In the genomic region with DNA sequence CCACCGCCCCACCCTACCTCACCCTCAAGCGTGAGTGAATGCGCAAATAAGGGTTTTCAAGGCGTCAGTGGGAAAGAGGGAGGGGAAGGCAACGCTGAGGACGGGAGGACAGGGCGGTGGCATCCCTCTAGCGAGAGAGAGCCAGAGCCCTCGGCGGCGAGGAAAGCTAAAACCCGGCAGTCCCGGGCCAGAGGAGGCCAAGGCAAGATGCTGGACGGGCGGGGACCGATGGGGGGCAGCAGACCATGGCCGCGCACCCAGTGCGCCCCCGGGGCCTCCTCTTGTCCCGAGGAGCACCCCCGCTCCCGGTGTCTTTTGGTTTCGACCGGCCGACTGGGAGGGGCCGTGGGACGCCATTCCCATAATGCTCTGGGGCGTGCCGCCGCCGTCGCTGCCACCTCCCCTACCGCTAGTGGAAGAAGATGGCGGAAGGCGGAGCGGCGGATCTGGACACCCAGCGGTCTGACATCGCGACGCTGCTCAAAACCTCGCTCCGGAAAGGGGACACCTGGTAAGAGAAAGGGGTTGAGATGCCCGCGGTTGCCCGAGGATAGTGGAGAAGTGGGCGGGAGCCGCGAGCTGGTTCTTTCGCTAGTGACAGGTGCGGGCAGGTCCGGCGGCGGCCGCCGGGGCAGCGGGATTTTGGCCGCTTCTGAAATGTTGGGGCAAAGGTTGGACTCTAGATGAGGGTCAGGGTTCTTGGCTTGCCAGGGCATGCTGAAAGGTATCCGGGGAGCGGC, we compare ENCODE assay signal across 1 cellular context.
TF ChIP-seq lines count a peak whose summit lies in the region.

USP15 (plus strand) TSS at position 412 of the 740 bp plus-strand sequence; CDS start at position 423, 11 bp downstream.

TF ChIP-seq in H1, 55 proteins besides CTCF, POLR2A, EP300 and RAD21 (continues in another document):
- TF ChIP-seq JUN (IDR thresholded peaks at IDR 0.05; ENCODE audit: low read depth, low read length), result no peak
- no peak; the same call in 1 of the 2 replicates for TF ChIP-seq GTF2F1 (IDR thresholded peaks at IDR 0.05; ENCODE audit: borderline replicate concordance, low read depth, low read length)
- peak; percentile 96 for TF ChIP-seq ASH2L (IDR thresholded peaks at IDR 0.05; ENCODE audit: low read length)
- TF ChIP-seq NRF1 (IDR thresholded peaks at IDR 0.05; ENCODE audit: low read depth, low read length), result no peak
- no peak for TF ChIP-seq CTBP2 (IDR thresholded peaks at IDR 0.05; ENCODE audit: borderline replicate concordance, insufficient read depth, insufficient read length, low read length)
- peak; percentile 76; the same call in 1 of the 2 replicates for TF ChIP-seq PHF8 (conservative IDR thresholded peaks at IDR 0.05; ENCODE audit: low read depth, low read length)
- peak; percentile 99 for TF ChIP-seq RBBP5 (IDR thresholded peaks at IDR 0.05; ENCODE audit: borderline replicate concordance, low read depth, low read length)
- no peak for TF ChIP-seq SAP30 (IDR thresholded peaks at IDR 0.05; ENCODE audit: insufficient read depth, insufficient replicate concordance, low read length)
- no peak for TF ChIP-seq SIRT6 (IDR thresholded peaks at IDR 0.05; ENCODE audit: low read length)
- peak; percentile 37; the same call in 1 of the 2 replicates for TF ChIP-seq SP4 (IDR thresholded peaks at IDR 0.05; ENCODE audit: low read length)
- peak; percentile 90 for TF ChIP-seq KDM4A (IDR thresholded peaks at IDR 0.05; ENCODE audit: low read depth, low read length, severe bottlenecking)
- TF ChIP-seq EZH2 (IDR thresholded peaks at IDR 0.05; ENCODE audit: low read depth, low read length, severe bottlenecking), result no peak
- no peak for TF ChIP-seq BCL11A (IDR thresholded peaks at IDR 0.05; ENCODE audit: low read depth in 2 of 2, low read length in 2 of 2)
- TF ChIP-seq TAF1 (IDR thresholded peaks at IDR 0.05; ENCODE audit: low read depth, low read length), result peak; percentile 92
- no peak for TF ChIP-seq NANOG (IDR thresholded peaks at IDR 0.05; ENCODE audit: insufficient read depth, low read depth, low read length, poor library complexity, severe bottlenecking)
- TF ChIP-seq JUND (IDR thresholded peaks at IDR 0.05; ENCODE audit: low read length), result peak; percentile 96
- no peak for TF ChIP-seq CEBPB (IDR thresholded peaks at IDR 0.05; ENCODE audit: low read depth, low read length)
- no peak for TF ChIP-seq KDM1A (IDR thresholded peaks at IDR 0.05; ENCODE audit: borderline replicate concordance, low read length)
- peak; percentile 69 for TF ChIP-seq CHD2 (IDR thresholded peaks at IDR 0.05; ENCODE audit: low read length)
- no peak for TF ChIP-seq MAFK (IDR thresholded peaks at IDR 0.05; ENCODE audit: low read depth, low read length)
- TF ChIP-seq BACH1 (IDR thresholded peaks at IDR 0.05; ENCODE audit: low read length), result peak; percentile 41; the same call in 1 of the 2 replicates
- TF ChIP-seq CHD7 (IDR thresholded peaks at IDR 0.05; ENCODE audit: insufficient replicate concordance, low read length), result no peak
- peak; percentile 45; the same call in 1 of the 2 replicates for TF ChIP-seq SIX5 (IDR thresholded peaks at IDR 0.05; ENCODE audit: low read depth, low read length)
- peak; percentile 78 for TF ChIP-seq KDM5A (IDR thresholded peaks at IDR 0.05; ENCODE audit: low read length)
- no peak; the same call in 1 of the 2 replicates for TF ChIP-seq SP2 (IDR thresholded peaks at IDR 0.05; ENCODE audit: low read length)
- TF ChIP-seq SIN3A (conservative IDR thresholded peaks at IDR 0.05 in 1 of 2, IDR thresholded peaks at IDR 0.05 in 1 of 2; ENCODE audit: low read depth in 1 of 2, low read length in 2 of 2), result peak; percentile 30 to 79; a peak in 2 of 4 replicates
- no peak for TF ChIP-seq RNF2 (IDR thresholded peaks at IDR 0.05; ENCODE audit: borderline replicate concordance, low read depth, low read length, missing control alignments, poor library complexity, severe bottlenecking)
- peak; percentile 47; the same call in 1 of the 2 replicates for TF ChIP-seq BRCA1 (IDR thresholded peaks at IDR 0.05; ENCODE audit: low read depth, low read length)
- peak; percentile 47 for TF ChIP-seq MAX (IDR thresholded peaks at IDR 0.05)
- no peak for TF ChIP-seq TEAD4 (IDR thresholded peaks at IDR 0.05; ENCODE audit: low read depth, low read length)
- TF ChIP-seq, protein P1, sequence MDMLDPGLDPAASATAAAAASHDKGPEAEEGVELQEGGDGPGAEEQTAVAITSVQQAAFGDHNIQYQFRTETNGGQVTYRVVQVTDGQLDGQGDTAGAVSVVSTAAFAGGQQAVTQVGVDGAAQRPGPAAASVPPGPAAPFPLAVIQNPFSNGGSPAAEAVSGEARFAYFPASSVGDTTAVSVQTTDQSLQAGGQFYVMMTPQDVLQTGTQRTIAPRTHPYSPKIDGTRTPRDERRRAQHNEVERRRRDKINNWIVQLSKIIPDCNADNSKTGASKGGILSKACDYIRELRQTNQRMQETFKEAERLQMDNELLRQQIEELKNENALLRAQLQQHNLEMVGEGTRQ (IDR thresholded peaks at IDR 0.05; ENCODE audit: low read length), result 0 out of 2 replicates have a peak, but pooled peaks have one; percentile 19
- TF ChIP-seq E2F6 (IDR thresholded peaks at IDR 0.05), result no peak
- TF ChIP-seq SRF (IDR thresholded peaks at IDR 0.05; ENCODE audit: low read depth, low read length), result no peak
- peak; percentile 85 for TF ChIP-seq SP1 (IDR thresholded peaks at IDR 0.05; ENCODE audit: low read depth, low read length)
- peak; percentile 65 for TF ChIP-seq POU5F1 (IDR thresholded peaks at IDR 0.05; ENCODE audit: low read depth, low read length)
- peak; percentile 90 for TF ChIP-seq POLR2AphosphoS5 (IDR thresholded peaks at IDR 0.05; ENCODE audit: low read depth, low read length)
- TF ChIP-seq ZNF274 (IDR thresholded peaks at IDR 0.05; ENCODE audit: borderline replicate concordance, extremely low read depth, low read length), result no peak
- TF ChIP-seq SUZ12 (IDR thresholded peaks at IDR 0.05; ENCODE audit: low read length), result no peak
- no peak for TF ChIP-seq GABPA (IDR thresholded peaks at IDR 0.05; ENCODE audit: borderline replicate concordance, insufficient read depth, low read length)
- TF ChIP-seq HDAC6 (IDR thresholded peaks at IDR 0.05; ENCODE audit: low read depth, low read length), result no peak
- no peak for TF ChIP-seq CBX8 (IDR thresholded peaks at IDR 0.05; ENCODE audit: borderline replicate concordance, low read depth, low read length)
- TF ChIP-seq TAF7 (optimal IDR thresholded peaks at IDR 0.05; ENCODE audit: borderline replicate concordance, low read depth, low read length), result peak; percentile 34
- no peak for TF ChIP-seq ATF2 (IDR thresholded peaks at IDR 0.05; ENCODE audit: low read length)
- TF ChIP-seq TCF12 (IDR thresholded peaks at IDR 0.05; ENCODE audit: low read depth, low read length), result no peak
- peak; percentile 38; the same call in 1 of the 2 replicates for TF ChIP-seq CREB1 (IDR thresholded peaks at IDR 0.05)
- peak; percentile 91 for TF ChIP-seq TBP (IDR thresholded peaks at IDR 0.05; ENCODE audit: low read depth, low read length)
- TF ChIP-seq HDAC2 (IDR thresholded peaks at IDR 0.05; ENCODE audit: borderline replicate concordance in 1 of 2, low read depth in 2 of 2, low read length in 2 of 2), result peak in 1 of 2 experiments; percentile 44; a peak in 1 of 4 replicates
- TF ChIP-seq, protein P2, sequence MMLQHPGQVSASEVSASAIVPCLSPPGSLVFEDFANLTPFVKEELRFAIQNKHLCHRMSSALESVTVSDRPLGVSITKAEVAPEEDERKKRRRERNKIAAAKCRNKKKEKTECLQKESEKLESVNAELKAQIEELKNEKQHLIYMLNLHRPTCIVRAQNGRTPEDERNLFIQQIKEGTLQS (IDR thresholded peaks at IDR 0.05; ENCODE audit: insufficient read depth, low read depth, low read length), result no peak
- peak; percentile 97 for TF ChIP-seq CHD1 (IDR thresholded peaks at IDR 0.05; ENCODE audit: low read depth, low read length)
- TF ChIP-seq RXRA (IDR thresholded peaks at IDR 0.05; ENCODE audit: insufficient read depth, low read depth, low read length), result 0 out of 2 replicates have a peak, but pooled peaks have one; percentile 32
- TF ChIP-seq FOSL1 (IDR thresholded peaks at IDR 0.05; ENCODE audit: insufficient read depth, low read depth, low read length), result no peak
- TF ChIP-seq YY1 (IDR thresholded peaks at IDR 0.05; ENCODE audit: low read depth, low read length), result peak; percentile 96
- TF ChIP-seq EGR1 (IDR thresholded peaks at IDR 0.05; ENCODE audit: borderline replicate concordance, low read depth, low read length), result peak; percentile 96
- no peak for TF ChIP-seq RFX5 (IDR thresholded peaks at IDR 0.05; ENCODE audit: borderline replicate concordance, low read depth, low read length)
